7 cellular contexts compared by ENCODE assay signal in the genomic region with DNA sequence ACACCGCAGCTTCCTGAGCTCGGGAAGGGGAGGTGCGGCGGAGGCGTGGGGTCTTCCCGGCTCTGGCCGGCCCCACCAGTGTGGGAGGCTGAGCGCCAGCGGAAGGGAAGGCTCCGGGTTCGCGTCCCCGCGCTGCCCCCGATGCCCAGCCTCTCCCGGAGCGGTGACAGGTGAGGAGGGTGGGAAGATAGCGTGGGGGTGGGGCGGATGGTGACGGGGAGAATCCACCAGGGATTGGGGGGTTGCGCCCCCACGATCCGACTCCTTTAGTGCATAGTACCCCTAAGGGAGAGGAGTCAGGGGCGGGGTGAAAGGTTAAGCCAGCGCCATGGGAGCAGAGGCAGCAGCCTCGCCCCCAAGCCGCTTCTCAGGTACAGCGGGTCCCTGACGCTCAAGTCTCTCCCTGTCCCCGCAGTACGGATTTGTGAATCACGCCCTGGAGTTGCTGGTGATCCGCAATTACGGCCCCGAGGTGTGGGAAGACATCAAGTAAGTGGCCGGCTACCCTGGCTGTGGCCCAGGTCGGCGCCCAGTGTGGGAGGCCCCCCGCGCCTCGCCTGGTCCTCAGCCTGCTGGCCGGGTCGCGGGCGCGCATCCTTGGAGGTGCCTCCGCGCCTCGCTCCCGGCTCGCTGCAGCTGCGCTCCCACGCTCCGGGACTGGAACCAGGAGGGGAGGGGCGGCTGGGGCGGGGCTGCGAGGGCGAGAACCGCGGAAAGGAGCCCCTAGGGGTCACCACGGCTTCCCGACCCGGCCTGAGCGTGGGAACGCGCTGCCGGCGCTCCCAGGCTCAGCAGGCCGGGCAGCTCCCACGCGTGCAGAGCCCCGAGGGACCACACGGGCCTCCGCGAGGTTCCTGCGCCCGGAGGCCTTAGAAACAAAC. TPM values are rescaled to one million over a fixed set of nuclear protein-coding genes. Genes with fewer than 3 reads are reported as not detected.
DNase-seq lines count a peak whose midpoint lies in the region; ATAC-seq and TF ChIP-seq lines count a peak whose summit lies in the region.

No MANE protein-coding gene starts in this region.

- peaks cover 0 to 4% of the 10 kb centered on the region in 2 donors for H3K27me3 Mint-ChIP-seq in stimulated activated naive B cell treated with anti-CD40 and anti-IgM and Interleukin-4, amounts not matched to agents 10 μg/mL and 1 μg/mL and 100 μg/mL, for 72 hours

- peaks cover 4 to 9% of the 10 kb centered on the region in 2 donors for H3K4me1 Mint-ChIP-seq in stimulated activated naive B cell treated with anti-CD40 and anti-IgM and Interleukin-4, amounts not matched to agents 10 μg/mL and 1 μg/mL and 100 μg/mL, for 72 hours

- POLR2A ChIA-PET in HEK293T (lab: Yijun Ruan, JAX): interaction anchor here (1.0 to 2.9 kb wide), 2 partner anchors 92 to 175 kb away, joined by 3 to 11 read pairs; partner anchors contain the start of gene GUCY1A1

- ATAC-seq in GM18502 (IDR thresholded peaks at IDR 0.05; ENCODE audit: poor library complexity, unreplicated experiment) (peak; percentile 11), left colon (peak; percentile 19)
- ATAC-seq in stimulated activated naive B cell treated with anti-CD40 and anti-IgM and Interleukin-4, amounts not matched to agents 10 μg/mL and 1 μg/mL and 100 μg/mL, for 72 hours (replicated peaks): peak; percentile 18 to 25

- peak overlapping the region; percentile 80 to 82 for H3K4me3 Mint-ChIP-seq in stimulated activated naive B cell treated with anti-CD40 and anti-IgM and Interleukin-4, amounts not matched to agents 10 μg/mL and 1 μg/mL and 100 μg/mL, for 72 hours

- no peak overlapping the region for H3K27ac Mint-ChIP-seq in stimulated activated naive B cell treated with anti-CD40 and anti-IgM and Interleukin-4, amounts not matched to agents 10 μg/mL and 1 μg/mL and 100 μg/mL, for 72 hours

- CTCF ChIA-PET in HEK293T (lab: Yijun Ruan, JAX): interaction anchor here (0.6 kb wide), 1 partner anchor 1281 kb away, joined by 3 read pairs; no protein-coding TSS in a partner anchor

- H3K9me3 Mint-ChIP-seq in stimulated activated naive B cell treated with anti-CD40 and anti-IgM and Interleukin-4, amounts not matched to agents 10 μg/mL and 1 μg/mL and 100 μg/mL, for 72 hours: no peaks in the 10 kb centered on the region

- H3K36me3 Mint-ChIP-seq in stimulated activated naive B cell treated with anti-CD40 and anti-IgM and Interleukin-4, amounts not matched to agents 10 μg/mL and 1 μg/mL and 100 μg/mL, for 72 hours: no peaks in the 10 kb centered on the region

- DNase-seq in HEK293T (ENCODE audit: extremely low spot score) (peak; percentile 64), NCI-H69 (lab: John Stamatoyannopoulos, UW) (peak; percentile 11), cerebellar cortex (ENCODE audit: low spot score) (peak; percentile 45), left colon (peak; percentile 26 to 31), inferior parietal cortex (ENCODE audit: extremely low spot score) (no peak)
- DNase-seq in stimulated activated naive B cell treated with anti-CD40 and anti-IgM and Interleukin-4, amounts not matched to agents 10 μg/mL and 1 μg/mL and 100 μg/mL, for 72 hours: peak; percentile 4

- intact Hi-C loops in left colon (cut with DNase I, micrococcal nuclease): no loop called here

TF ChIP-seq in HEK293T, 16 proteins besides CTCF, POLR2A, EP300 and RAD21:
- TF ChIP-seq BHLHE40 (IDR thresholded peaks at IDR 0.05; ENCODE audit: borderline replicate concordance) (no peak), ARNT (IDR thresholded peaks at IDR 0.05) (no peak), CTBP1 (IDR thresholded peaks at IDR 0.05; ENCODE audit: borderline replicate concordance) (no peak), FOXK2 (IDR thresholded peaks at IDR 0.05) (no peak), TARDBP (IDR thresholded peaks at IDR 0.05) (no peak), SUZ12 (IDR thresholded peaks at IDR 0.05) (no peak), L3MBTL2 (conservative IDR thresholded peaks at IDR 0.05) (no peak; the same call in 1 of the 2 replicates), PKNOX1 (IDR thresholded peaks at IDR 0.05) (no peak), ELF4 (IDR thresholded peaks at IDR 0.05) (no peak), ZNF384 (IDR thresholded peaks at IDR 0.05) (no peak), FOXA1 (IDR thresholded peaks at IDR 0.05) (no peak)

RNA-seq across cellular contexts. Expression of gene GUCY1B1, which starts 0.8 kb away (rescaled TPM):
- total RNA-seq in left colon: 1 to 10 TPM; 1.0 to 6.9 TPM
